Comparison of ENCODE assay signal across 10 cellular contexts in the genomic region with DNA sequence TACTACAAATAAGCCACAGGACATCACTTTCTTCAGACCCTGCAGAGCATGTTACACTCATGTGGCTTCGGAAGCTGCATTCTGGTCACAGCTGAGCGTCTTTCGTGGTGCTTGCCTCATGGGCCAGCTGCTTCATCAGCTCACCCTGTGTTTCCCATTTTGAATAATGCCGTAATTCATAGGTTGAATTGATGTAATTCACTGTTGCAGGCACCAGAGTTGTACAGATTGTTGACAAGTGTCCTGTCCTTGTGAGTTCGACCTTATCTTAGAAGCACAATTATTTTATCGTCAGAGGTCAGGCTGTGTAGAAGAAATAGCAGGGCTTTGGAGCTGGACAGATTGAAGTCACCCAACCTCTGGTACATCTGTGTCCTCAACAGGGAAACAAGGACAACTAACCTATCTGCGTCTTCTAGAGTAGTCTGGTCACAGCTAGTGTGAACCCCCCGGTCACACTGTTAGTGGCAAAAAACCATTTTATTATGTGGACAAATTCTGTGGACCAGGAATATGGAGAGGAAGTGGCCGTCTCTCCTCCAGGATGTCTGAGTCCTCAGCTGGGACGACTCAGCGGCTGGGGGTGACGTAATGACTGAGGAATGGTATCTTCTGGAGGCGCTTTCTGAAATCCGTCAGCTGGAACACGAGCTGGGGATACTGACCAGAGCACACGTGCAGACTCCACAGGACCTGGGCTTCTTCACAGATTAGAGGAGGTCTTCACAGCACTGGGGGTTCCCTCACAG. TPM values are rescaled to one million over a fixed set of nuclear protein-coding genes. Genes with fewer than 3 reads are reported as not detected.
DNase-seq lines count a peak whose midpoint lies in the region; ATAC-seq and TF ChIP-seq lines count a peak whose summit lies in the region.
"Had no signal": no experiment of that assay in that cellular context is flagged by ENCODE, and none has a peak within 500 bp of the region (broad histone marks: within the 10 kb centered on the region; RNA-seq: fewer than 3 reads in every experiment).

No MANE protein-coding gene starts in this region.

- no peaks in the 10 kb centered on the region for H3K27me3 ChIP-seq in prostate gland (replicated peaks; ENCODE audit: insufficient read depth)

- no peak overlapping the region for H3K4me3 ChIP-seq in prostate gland

- no peaks in the 10 kb centered on the region for H3K36me3 ChIP-seq in prostate gland

- H3K4me1 ChIP-seq in prostate gland (replicated peaks): no peaks in the 10 kb centered on the region

- intact Hi-C loops in prostate gland (cut with DNase I): no loop called here

- no peak for TF ChIP-seq CTCF in prostate gland (IDR thresholded peaks at IDR 0.05)

- H3K9me3 ChIP-seq in prostate gland: no peaks in the 10 kb centered on the region

- peak; percentile 90 for DNase-seq in GM03348 (ENCODE audit: low spot score)
- DNase-seq in globus pallidus (ENCODE audit: low spot score): peak; percentile 27
- DNase-seq in prostate gland (ENCODE audit: low spot score): no peak
- DNase-seq in T-helper 2 cell: no peak
- DNase-seq in T-helper 1 cell: no peak
- DNase-seq in NCI-H2107 (lab: John Stamatoyannopoulos, UW): no peak
- DNase-seq: activated CD4-positive, alpha-beta T cell treated with anti-CD3 and anti-CD28 coated beads for 4 hours had no signal

- peak overlapping the region; percentile 18 to 39 for H3K27ac ChIP-seq in prostate gland

- ATAC-seq in SK-N-SH treated with all-trans-retinoic acid at 6 μM for 48 hours (peak; percentile 89), HG03108 (IDR thresholded peaks at IDR 0.05; ENCODE audit: unreplicated experiment) (no peak)
- ATAC-seq: stimulated activated effector memory CD8-positive, alpha-beta T cell treated with anti-CD3 and anti-CD28 coated beads, Interleukin-12 subunit alpha, Interleukin-12 subunit beta, amount 100 ng/mL, for 72 hours had no signal

- 60% methylated on average over 16 of the region's 16 CpGs for WGBS in prostate gland

- no peak for TF ChIP-seq POLR2A in prostate gland (IDR thresholded peaks at IDR 0.05)

TF ChIP-seq in SK-N-SH treated with all-trans-retinoic acid at 6 μM for 48 hours, 23 proteins besides CTCF, POLR2A, EP300 and RAD21:
- TF ChIP-seq CSRNP3 (CRISPR knock-in tag; IDR thresholded peaks at IDR 0.05) (no peak), ZFP30 (CRISPR knock-in tag; IDR thresholded peaks at IDR 0.05) (no peak), TOX (CRISPR knock-in tag; IDR thresholded peaks at IDR 0.05; ENCODE audit: borderline replicate concordance) (no peak), ZNF70 (CRISPR knock-in tag; IDR thresholded peaks at IDR 0.05) (no peak), PPARA (CRISPR knock-in tag; IDR thresholded peaks at IDR 0.05; ENCODE audit: borderline replicate concordance) (no peak), GLIS3 (CRISPR knock-in tag; IDR thresholded peaks at IDR 0.05) (no peak), ARNTL (CRISPR knock-in tag; IDR thresholded peaks at IDR 0.05; ENCODE audit: borderline replicate concordance, low read depth) (no peak), OSR1 (CRISPR knock-in tag; IDR thresholded peaks at IDR 0.05) (no peak), CSDC2 (CRISPR knock-in tag; IDR thresholded peaks at IDR 0.05) (no peak), ISL1 (CRISPR knock-in tag; IDR thresholded peaks at IDR 0.05) (no peak), ESRRG (CRISPR knock-in tag; IDR thresholded peaks at IDR 0.05) (no peak), TCF4 (CRISPR knock-in tag; IDR thresholded peaks at IDR 0.05; ENCODE audit: borderline replicate concordance) (no peak), ZFP3 (CRISPR knock-in tag; IDR thresholded peaks at IDR 0.05) (no peak), BACH2 (CRISPR knock-in tag; IDR thresholded peaks at IDR 0.05; ENCODE audit: borderline replicate concordance) (no peak), ZNF565 (CRISPR knock-in tag; conservative IDR thresholded peaks at IDR 0.05; ENCODE audit: low read depth) (no peak), ZC3H10 (CRISPR knock-in tag; IDR thresholded peaks at IDR 0.05) (no peak)
- TF ChIP-seq, protein P1, sequence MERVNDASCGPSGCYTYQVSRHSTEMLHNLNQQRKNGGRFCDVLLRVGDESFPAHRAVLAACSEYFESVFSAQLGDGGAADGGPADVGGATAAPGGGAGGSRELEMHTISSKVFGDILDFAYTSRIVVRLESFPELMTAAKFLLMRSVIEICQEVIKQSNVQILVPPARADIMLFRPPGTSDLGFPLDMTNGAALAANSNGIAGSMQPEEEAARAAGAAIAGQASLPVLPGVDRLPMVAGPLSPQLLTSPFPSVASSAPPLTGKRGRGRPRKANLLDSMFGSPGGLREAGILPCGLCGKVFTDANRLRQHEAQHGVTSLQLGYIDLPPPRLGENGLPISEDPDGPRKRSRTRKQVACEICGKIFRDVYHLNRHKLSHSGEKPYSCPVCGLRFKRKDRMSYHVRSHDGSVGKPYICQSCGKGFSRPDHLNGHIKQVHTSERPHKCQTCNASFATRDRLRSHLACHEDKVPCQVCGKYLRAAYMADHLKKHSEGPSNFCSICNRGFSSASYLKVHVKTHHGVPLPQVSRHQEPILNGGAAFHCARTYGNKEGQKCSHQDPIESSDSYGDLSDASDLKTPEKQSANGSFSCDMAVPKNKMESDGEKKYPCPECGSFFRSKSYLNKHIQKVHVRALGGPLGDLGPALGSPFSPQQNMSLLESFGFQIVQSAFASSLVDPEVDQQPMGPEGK (CRISPR knock-in tag; IDR thresholded peaks at IDR 0.05; ENCODE audit: borderline replicate concordance): no peak
- TF ChIP-seq, protein P2, sequence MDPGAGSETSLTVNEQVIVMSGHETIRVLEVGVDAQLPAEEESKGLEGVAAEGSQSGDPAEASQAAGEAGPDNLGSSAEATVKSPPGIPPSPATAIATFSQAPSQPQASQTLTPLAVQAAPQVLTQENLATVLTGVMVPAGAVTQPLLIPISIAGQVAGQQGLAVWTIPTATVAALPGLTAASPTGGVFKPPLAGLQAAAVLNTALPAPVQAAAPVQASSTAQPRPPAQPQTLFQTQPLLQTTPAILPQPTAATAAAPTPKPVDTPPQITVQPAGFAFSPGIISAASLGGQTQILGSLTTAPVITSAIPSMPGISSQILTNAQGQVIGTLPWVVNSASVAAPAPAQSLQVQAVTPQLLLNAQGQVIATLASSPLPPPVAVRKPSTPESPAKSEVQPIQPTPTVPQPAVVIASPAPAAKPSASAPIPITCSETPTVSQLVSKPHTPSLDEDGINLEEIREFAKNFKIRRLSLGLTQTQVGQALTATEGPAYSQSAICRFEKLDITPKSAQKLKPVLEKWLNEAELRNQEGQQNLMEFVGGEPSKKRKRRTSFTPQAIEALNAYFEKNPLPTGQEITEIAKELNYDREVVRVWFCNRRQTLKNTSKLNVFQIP (CRISPR knock-in tag; IDR thresholded peaks at IDR 0.05; ENCODE audit: borderline replicate concordance, low read depth): no peak
TF ChIP-seq in SK-N-SH treated with all-trans-retinoic acid at 6 μM for 48 hours: peak in this region for 0.

RNA-seq across cellular contexts. Expression of gene PKNOX1, which starts 17.8 kb away (rescaled TPM):
- 10 to 100 TPM; 38.0 to 42.4 TPM for total RNA-seq in prostate gland

Comparison
In these comparisons a context has a peak if more than half of its experiments do, and no peak if none do; other contexts are left out.
1. DNase-seq: peak in GM03348 (single experiment) and globus pallidus (single experiment); none in prostate gland (single experiment), T-helper 2 cell (0 of 5), T-helper 1 cell (0 of 5) and NCI-H2107 (single experiment).